ENCODE assay signal across 4 cellular contexts in genomic region chr4:8880851-8881250, GRCh38.
TF ChIP-seq lines count a peak whose summit lies in the region.

No MANE protein-coding gene starts in this region.

TF ChIP-seq in HEK293, 187 proteins besides CTCF, POLR2A, EP300 and RAD21:
- peak; percentile 100 for TF ChIP-seq EGR2 (tag by site-specific recombination; IDR thresholded peaks at IDR 0.05; ENCODE audit: low read depth)
- TF ChIP-seq ZNF280C (tag by site-specific recombination; IDR thresholded peaks at IDR 0.05), result no peak
- peak; percentile 100 for TF ChIP-seq ZFHX2 (tag by site-specific recombination; conservative IDR thresholded peaks at IDR 0.05)
- TF ChIP-seq KLF1 (tag by site-specific recombination; IDR thresholded peaks at IDR 0.05), result peak; percentile 97
- TF ChIP-seq, protein P1, sequence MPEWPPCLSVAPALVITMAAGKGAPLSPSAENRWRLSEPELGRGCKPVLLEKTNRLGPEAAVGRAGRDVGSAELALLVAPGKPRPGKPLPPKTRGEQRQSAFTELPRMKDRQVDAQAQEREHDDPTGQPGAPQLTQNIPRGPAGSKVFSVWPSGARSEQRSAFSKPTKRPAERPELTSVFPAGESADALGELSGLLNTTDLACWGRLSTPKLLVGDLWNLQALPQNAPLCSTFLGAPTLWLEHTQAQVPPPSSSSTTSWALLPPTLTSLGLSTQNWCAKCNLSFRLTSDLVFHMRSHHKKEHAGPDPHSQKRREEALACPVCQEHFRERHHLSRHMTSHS (tag by site-specific recombination; IDR thresholded peaks at IDR 0.05), result no peak

TF ChIP-seq in K562, 482 proteins besides CTCF, POLR2A, EP300 and RAD21:
- peak; percentile 76 for TF ChIP-seq EGR1 (conservative IDR thresholded peaks at IDR 0.05)
- TF ChIP-seq SMARCB1 (IDR thresholded peaks at IDR 0.05; ENCODE audit: insufficient read length, low read depth), result no peak

TF ChIP-seq in H1, 55 proteins besides CTCF, POLR2A, EP300 and RAD21:
- TF ChIP-seq CTBP2 (IDR thresholded peaks at IDR 0.05; ENCODE audit: borderline replicate concordance, insufficient read depth, insufficient read length, low read length), result no peak

TF ChIP-seq in HepG2, 621 proteins besides CTCF, POLR2A, EP300 and RAD21:
- TF ChIP-seq KLF13 (CRISPR knock-in tag; IDR thresholded peaks at IDR 0.05) (no peak), SETDB1 (CRISPR knock-in tag; IDR thresholded peaks at IDR 0.05; ENCODE audit: borderline replicate concordance) (no peak), RBFOX2 (IDR thresholded peaks at IDR 0.05; ENCODE audit: low read depth, low read length) (no peak), HBP1 (CRISPR knock-in tag; IDR thresholded peaks at IDR 0.05; ENCODE audit: low read depth) (no peak), FOXM1 (CRISPR knock-in tag; IDR thresholded peaks at IDR 0.05) (no peak), KMT2B (CRISPR knock-in tag; IDR thresholded peaks at IDR 0.05) (no peak), MEF2D (CRISPR knock-in tag; IDR thresholded peaks at IDR 0.05) (no peak), ZNF709 (CRISPR knock-in tag; IDR thresholded peaks at IDR 0.05) (no peak), ZNF230 (CRISPR knock-in tag; IDR thresholded peaks at IDR 0.05) (no peak), ZNF672 (CRISPR knock-in tag; IDR thresholded peaks at IDR 0.05) (no peak), SUZ12 (IDR thresholded peaks at IDR 0.05; ENCODE audit: low read depth, low read length) (no peak), ZNF746 (CRISPR knock-in tag; IDR thresholded peaks at IDR 0.05) (no peak)
- TF ChIP-seq, protein P2, sequence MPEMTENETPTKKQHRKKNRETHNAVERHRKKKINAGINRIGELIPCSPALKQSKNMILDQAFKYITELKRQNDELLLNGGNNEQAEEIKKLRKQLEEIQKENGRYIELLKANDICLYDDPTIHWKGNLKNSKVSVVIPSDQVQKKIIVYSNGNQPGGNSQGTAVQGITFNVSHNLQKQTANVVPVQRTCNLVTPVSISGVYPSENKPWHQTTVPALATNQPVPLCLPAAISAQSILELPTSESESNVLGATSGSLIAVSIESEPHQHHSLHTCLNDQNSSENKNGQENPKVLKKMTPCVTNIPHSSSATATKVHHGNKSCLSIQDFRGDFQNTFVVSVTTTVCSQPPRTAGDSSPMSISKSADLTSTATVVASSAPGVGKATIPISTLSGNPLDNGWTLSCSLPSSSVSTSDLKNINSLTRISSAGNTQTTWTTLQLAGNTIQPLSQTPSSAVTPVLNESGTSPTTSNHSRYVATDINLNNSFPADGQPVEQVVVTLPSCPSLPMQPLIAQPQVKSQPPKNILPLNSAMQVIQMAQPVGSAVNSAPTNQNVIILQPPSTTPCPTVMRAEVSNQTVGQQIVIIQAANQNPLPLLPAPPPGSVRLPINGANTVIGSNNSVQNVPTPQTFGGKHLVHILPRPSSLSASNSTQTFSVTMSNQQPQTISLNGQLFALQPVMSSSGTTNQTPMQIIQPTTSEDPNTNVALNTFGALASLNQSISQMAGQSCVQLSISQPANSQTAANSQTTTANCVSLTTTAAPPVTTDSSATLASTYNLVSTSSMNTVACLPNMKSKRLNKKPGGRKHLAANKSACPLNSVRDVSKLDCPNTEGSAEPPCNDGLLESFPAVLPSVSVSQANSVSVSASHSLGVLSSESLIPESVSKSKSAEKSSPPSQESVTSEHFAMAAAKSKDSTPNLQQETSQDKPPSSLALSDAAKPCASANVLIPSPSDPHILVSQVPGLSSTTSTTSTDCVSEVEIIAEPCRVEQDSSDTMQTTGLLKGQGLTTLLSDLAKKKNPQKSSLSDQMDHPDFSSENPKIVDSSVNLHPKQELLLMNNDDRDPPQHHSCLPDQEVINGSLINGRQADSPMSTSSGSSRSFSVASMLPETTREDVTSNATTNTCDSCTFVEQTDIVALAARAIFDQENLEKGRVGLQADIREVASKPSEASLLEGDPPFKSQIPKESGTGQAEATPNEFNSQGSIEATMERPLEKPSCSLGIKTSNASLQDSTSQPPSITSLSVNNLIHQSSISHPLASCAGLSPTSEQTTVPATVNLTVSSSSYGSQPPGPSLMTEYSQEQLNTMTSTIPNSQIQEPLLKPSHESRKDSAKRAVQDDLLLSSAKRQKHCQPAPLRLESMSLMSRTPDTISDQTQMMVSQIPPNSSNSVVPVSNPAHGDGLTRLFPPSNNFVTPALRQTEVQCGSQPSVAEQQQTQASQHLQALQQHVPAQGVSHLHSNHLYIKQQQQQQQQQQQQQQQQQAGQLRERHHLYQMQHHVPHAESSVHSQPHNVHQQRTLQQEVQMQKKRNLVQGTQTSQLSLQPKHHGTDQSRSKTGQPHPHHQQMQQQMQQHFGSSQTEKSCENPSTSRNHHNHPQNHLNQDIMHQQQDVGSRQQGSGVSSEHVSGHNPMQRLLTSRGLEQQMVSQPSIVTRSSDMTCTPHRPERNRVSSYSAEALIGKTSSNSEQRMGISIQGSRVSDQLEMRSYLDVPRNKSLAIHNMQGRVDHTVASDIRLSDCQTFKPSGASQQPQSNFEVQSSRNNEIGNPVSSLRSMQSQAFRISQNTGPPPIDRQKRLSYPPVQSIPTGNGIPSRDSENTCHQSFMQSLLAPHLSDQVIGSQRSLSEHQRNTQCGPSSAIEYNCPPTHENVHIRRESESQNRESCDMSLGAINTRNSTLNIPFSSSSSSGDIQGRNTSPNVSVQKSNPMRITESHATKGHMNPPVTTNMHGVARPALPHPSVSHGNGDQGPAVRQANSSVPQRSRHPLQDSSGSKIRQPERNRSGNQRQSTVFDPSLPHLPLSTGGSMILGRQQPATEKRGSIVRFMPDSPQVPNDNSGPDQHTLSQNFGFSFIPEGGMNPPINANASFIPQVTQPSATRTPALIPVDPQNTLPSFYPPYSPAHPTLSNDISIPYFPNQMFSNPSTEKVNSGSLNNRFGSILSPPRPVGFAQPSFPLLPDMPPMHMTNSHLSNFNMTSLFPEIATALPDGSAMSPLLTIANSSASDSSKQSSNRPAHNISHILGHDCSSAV (CRISPR knock-in tag; IDR thresholded peaks at IDR 0.05; ENCODE audit: borderline replicate concordance), result no peak
